Comparison of ENCODE assay signal across 27 cellular contexts in genomic region chr14:59346329-59346728, GRCh38.
DNase-seq lines count a peak whose midpoint lies in the region; ATAC-seq, FAIRE-seq and TF ChIP-seq lines count a peak whose summit lies in the region.
"Had no signal": no experiment of that assay in that cellular context is flagged by ENCODE, and none has a peak within 500 bp of the region (broad histone marks: within the 10 kb centered on the region; RNA-seq: fewer than 3 reads in every experiment).

No MANE protein-coding gene starts in this region.

- no peak for TF ChIP-seq RAD21 in HepG2 (CRISPR knock-in tag; IDR thresholded peaks at IDR 0.05)

- no peak overlapping the region for H3K4me3 Mint-ChIP-seq in neural progenitor cell
- H3K4me3 Mint-ChIP-seq: activated B cell treated with CpG ODN at 0.5 μM for 24 hours; activated naive CD8-positive, alpha-beta T cell treated with anti-CD3 and anti-CD28 coated beads, Interleukin-2, amount 10 ng/mL, durations not matched to agents 7 days and 5 days; activated T-cell treated with anti-CD3 and anti-CD28 coated beads, Interleukin-2, amount 50 U/mL, for 24 hours; CD4-positive, CD25-positive, alpha-beta regulatory T cell; naive B cell; stimulated activated memory B cell treated with anti-CD40 and anti-IgM and Interleukin-4, amounts not matched to agents 10 μg/mL and 1 μg/mL and 100 μg/mL, for 72 hours had no signal

- ATAC-seq in HepG2 (no peak), right lobe of liver (no peak), left lobe of liver (no peak)
- ATAC-seq: A549; K562; stimulated activated memory B cell treated with anti-CD40 and anti-IgM and Interleukin-4, amounts not matched to agents 10 μg/mL and 1 μg/mL and 100 μg/mL, for 72 hours had no signal

- peaks cover 12% of the 10 kb centered on the region for H3K36me3 Mint-ChIP-seq in neural progenitor cell

- H3K9me3 Mint-ChIP-seq in neural progenitor cell = no peaks in the 10 kb centered on the region
- H3K9me3 Mint-ChIP-seq: activated B cell treated with CpG ODN at 0.5 μM for 24 hours; activated naive CD8-positive, alpha-beta T cell treated with anti-CD3 and anti-CD28 coated beads, Interleukin-2, amount 10 ng/mL, durations not matched to agents 7 days and 5 days; activated T-cell treated with anti-CD3 and anti-CD28 coated beads, Interleukin-2, amount 50 U/mL, for 24 hours; CD4-positive, CD25-positive, alpha-beta regulatory T cell; naive B cell; stimulated activated memory B cell treated with anti-CD40 and anti-IgM and Interleukin-4, amounts not matched to agents 10 μg/mL and 1 μg/mL and 100 μg/mL, for 72 hours had no signal

- in situ Hi-C loops in HepG2 (cut with HindIII; ENCODE audit: extremely low pct_ligation_motif_present, low pct_unique_long_range_greater_than_20kb) = no loop called here

- FAIRE-seq in HepG2 (lab: Jason Lieb, UNC) = no peak
- FAIRE-seq: A549, D721Med, islet of Langerhans, K562, urothelium cell line had no signal

- H4K20me1 ChIP-seq in HepG2 (ENCODE audit: insufficient read depth, low read length) (no peaks in the 10 kb centered on the region), smooth muscle cell (ENCODE audit: low read depth) (no peaks in the 10 kb centered on the region), neural progenitor cell (ENCODE audit: low read depth) (no peaks in the 10 kb centered on the region)

- H3K9me3 ChIP-seq in HepG2 (ENCODE audit: low read length) = no peaks in the 10 kb centered on the region
- no peaks in the 10 kb centered on the region for H3K9me3 ChIP-seq in right lobe of liver
- H3K9me3 ChIP-seq in esophagus muscularis mucosa = no peaks in the 10 kb centered on the region
- no peaks in the 10 kb centered on the region for H3K9me3 ChIP-seq in smooth muscle cell (replicated peaks; ENCODE audit: low read depth)
- no peaks in the 10 kb centered on the region for H3K9me3 ChIP-seq in neural progenitor cell (ENCODE audit: low read depth)
- H3K9me3 ChIP-seq: A549, neutrophil, suprapubic skin had no signal

- no peak for TF ChIP-seq POLR2A in HepG2 (IDR thresholded peaks at IDR 0.05; ENCODE audit: insufficient read depth in 1 of 2, low read depth in 2 of 2, low read length in 2 of 2)
- no peak for TF ChIP-seq POLR2A in right lobe of liver (IDR thresholded peaks at IDR 0.05)
- no peak for TF ChIP-seq POLR2A in esophagus muscularis mucosa (IDR thresholded peaks at IDR 0.05; ENCODE audit: low read depth)

- H3K9ac ChIP-seq in HepG2 (ENCODE audit: insufficient read depth, low read depth, low read length) (no peak overlapping the region), smooth muscle cell (ENCODE audit: low read depth) (no peak overlapping the region), neural progenitor cell (no peak overlapping the region)

- no peaks in the 10 kb centered on the region for H3K27me3 Mint-ChIP-seq in neural progenitor cell (ENCODE audit: insufficient read depth, low read depth)
- H3K27me3 Mint-ChIP-seq: activated B cell treated with CpG ODN at 0.5 μM for 24 hours; activated naive CD8-positive, alpha-beta T cell treated with anti-CD3 and anti-CD28 coated beads, Interleukin-2, amount 10 ng/mL, durations not matched to agents 7 days and 5 days; activated T-cell treated with anti-CD3 and anti-CD28 coated beads, Interleukin-2, amount 50 U/mL, for 24 hours; CD4-positive, CD25-positive, alpha-beta regulatory T cell; naive B cell; stimulated activated memory B cell treated with anti-CD40 and anti-IgM and Interleukin-4, amounts not matched to agents 10 μg/mL and 1 μg/mL and 100 μg/mL, for 72 hours had no signal

- intact Hi-C loops in HepG2 (cut with micrococcal nuclease; ENCODE audit: unreplicated experiment) = no loop called here
- intact Hi-C loops in right lobe of liver (cut with DNase I) = no loop called here
- intact Hi-C loops in esophagus muscularis mucosa (cut with DNase I) = no loop called here

- H3K27me3 ChIP-seq in HepG2 (ENCODE audit: control insufficient read depth in 1 of 2, insufficient read depth in 2 of 2, low read length in 2 of 2) = no peaks in the 10 kb centered on the region
- H3K27me3 ChIP-seq in right lobe of liver = no peaks in the 10 kb centered on the region
- H3K27me3 ChIP-seq in esophagus muscularis mucosa = no peaks in the 10 kb centered on the region
- H3K27me3 ChIP-seq in smooth muscle cell (ENCODE audit: low read depth) = no peaks in the 10 kb centered on the region
- H3K27me3 ChIP-seq in neural progenitor cell = no peaks in the 10 kb centered on the region
- H3K27me3 ChIP-seq: neutrophil, suprapubic skin had no signal

- no peak overlapping the region for H3K27ac ChIP-seq in HepG2 (ENCODE audit: extremely low read length, insufficient read depth, low read length)
- H3K27ac ChIP-seq in right lobe of liver = peak overlapping the region in 1 of 3 donors; percentile 1
- H3K27ac ChIP-seq in esophagus muscularis mucosa (replicated peaks in 1 of 4) = peak overlapping the region; percentile 81 to 92 (median 84)
- peak overlapping the region; percentile 84 for H3K27ac ChIP-seq in smooth muscle cell (ENCODE audit: low read depth)
- H3K27ac ChIP-seq in neural progenitor cell = no peak overlapping the region
- H3K27ac ChIP-seq: A549, neutrophil, RWPE1, SK-N-MC, suprapubic skin had no signal

- CTCF ChIA-PET in HepG2 (lab: Yijun Ruan, JAX; ENCODE audit: low intra/inter-chr PET ratio, low total read pairs) (no interaction called here), HEK293T (lab: Yijun Ruan, JAX) (no interaction called here)

- H2AFZ ChIP-seq in HepG2 (ENCODE audit: low read length) (no peak overlapping the region), smooth muscle cell (ENCODE audit: low read depth) (no peak overlapping the region), neural progenitor cell (replicated peaks) (no peak overlapping the region)

- H3K4me1 ChIP-seq in HepG2 (ENCODE audit: insufficient read depth, low read length) (no peaks in the 10 kb centered on the region; the same call in 1 of the 2 replicates), right lobe of liver (no peaks in the 10 kb centered on the region), esophagus muscularis mucosa (peaks cover 58 to 100% (median 99%) of the 10 kb centered on the region in 4 donors), smooth muscle cell (ENCODE audit: low read depth) (peaks cover 40% of the 10 kb centered on the region), neural progenitor cell (peaks cover 38% of the 10 kb centered on the region)

- 100% methylated on average over 1 of the region's 1 CpG for WGBS in HepG2 (ENCODE audit: low lambda C conversion rate)
- 94% methylated on average over 1 of the region's 1 CpG for WGBS in right lobe of liver (ENCODE audit: insufficient coverage, low coverage, low lambda C conversion rate, missing lambda C conversion rate)
- 100% methylated on average over 1 of the region's 1 CpG for WGBS in esophagus muscularis mucosa
- WGBS in smooth muscle cell (ENCODE audit: low lambda C conversion rate) = 68% methylated on average over 1 of the region's 1 CpG

- no TSS peak for BruUV-seq in HepG2 (replicated peaks; lab: Mats Ljungman, UMichigan)

- POLR2A ChIA-PET in HepG2 (lab: Yijun Ruan, JAX) = no interaction called here
- POLR2A ChIA-PET in HEK293T (lab: Yijun Ruan, JAX) = no interaction called here

- peaks cover 28% of the 10 kb centered on the region for H3F3A ChIP-seq in smooth muscle cell (ENCODE audit: low read depth)
- peaks cover 21% of the 10 kb centered on the region for H3F3A ChIP-seq in neural progenitor cell (ENCODE audit: low read depth)

- TF ChIP-seq EP300 in HepG2 (IDR thresholded peaks at IDR 0.05; ENCODE audit: low read depth in 2 of 2, low read length in 2 of 2) = no peak
- TF ChIP-seq EP300 in HepG2 (CRISPR knock-in tag; IDR thresholded peaks at IDR 0.05; ENCODE audit: borderline replicate concordance) = no peak
- no peak for TF ChIP-seq EP300 in esophagus muscularis mucosa (IDR thresholded peaks at IDR 0.05)

- DNase-seq in HepG2 (ENCODE audit: low spot score) (no peak), right lobe of liver (no peak), esophagus muscularis mucosa (ENCODE audit: extremely low spot score) (no peak), smooth muscle cell (lab: John Stamatoyannopoulos, UW; ENCODE audit: unreplicated experiment) (no peak), HEK293T (ENCODE audit: extremely low spot score) (no peak), GF-D8 (lab: John Stamatoyannopoulos, UW) (no peak), neural progenitor cell (ENCODE audit: low spot score) (no peak), left lobe of liver (ENCODE audit: low spot score) (no peak)
- DNase-seq: activated B cell treated with CpG ODN at 0.5 μM for 24 hours; activated CD4-positive, alpha-beta T cell treated with anti-CD3 and anti-CD28 coated beads, Interleukin-2, amount 50 U/mL, for 1 hour; activated gamma-delta T cell; activated naive CD8-positive, alpha-beta T cell treated with anti-CD3 and anti-CD28 coated beads, Interleukin-2, amount 10 ng/mL, durations not matched to agents 7 days and 5 days; activated T-cell treated with anti-CD3 and anti-CD28 coated beads, Interleukin-2, amount 50 U/mL, for 24 hours; CD4-positive, CD25-positive, alpha-beta regulatory T cell; naive B cell; NCI-H1092; NCI-H1694 had no signal

- TF ChIP-seq CTCF in HepG2 (CRISPR knock-in tag; IDR thresholded peaks at IDR 0.05) (no peak), right lobe of liver (IDR thresholded peaks at IDR 0.05) (no peak), esophagus muscularis mucosa (IDR thresholded peaks at IDR 0.05) (no peak), smooth muscle cell (IDR thresholded peaks at IDR 0.05; ENCODE audit: borderline replicate concordance, insufficient read depth, poor library complexity, severe bottlenecking) (no peak), neural progenitor cell (IDR thresholded peaks at IDR 0.05) (no peak)

- peaks cover 42% of the 10 kb centered on the region for H3K4me1 Mint-ChIP-seq in neural progenitor cell
- H3K4me1 Mint-ChIP-seq: activated naive CD8-positive, alpha-beta T cell treated with anti-CD3 and anti-CD28 coated beads, Interleukin-2, amount 10 ng/mL, durations not matched to agents 7 days and 5 days; CD4-positive, CD25-positive, alpha-beta regulatory T cell; naive B cell; stimulated activated memory B cell treated with anti-CD40 and anti-IgM and Interleukin-4, amounts not matched to agents 10 μg/mL and 1 μg/mL and 100 μg/mL, for 72 hours had no signal

- H3K4me3 ChIP-seq in HepG2 (replicated peaks in 1 of 3; ENCODE audit: insufficient read depth in 1 of 3, low read depth in 2 of 3, low read length in 3 of 3) (no peak overlapping the region), right lobe of liver (no peak overlapping the region), esophagus muscularis mucosa (no peak overlapping the region), smooth muscle cell (no peak overlapping the region), neural progenitor cell (no peak overlapping the region)
- H3K4me3 ChIP-seq: A549, K562, SK-N-MC, suprapubic skin had no signal

- peaks cover 13 to 34% of the 10 kb centered on the region in 2 experiments; a peak in 4 of 5 replicates for H3K36me3 ChIP-seq in HepG2 (replicated peaks in 1 of 2; ENCODE audit: control insufficient read depth in 1 of 2, insufficient read depth in 2 of 2, low read length in 2 of 2)
- H3K36me3 ChIP-seq in right lobe of liver = peaks cover 0 to 9% (median 2%) of the 10 kb centered on the region in 4 donors
- H3K36me3 ChIP-seq in esophagus muscularis mucosa = peaks cover 3 to 34% (median 15%) of the 10 kb centered on the region in 4 donors
- H3K36me3 ChIP-seq in smooth muscle cell (ENCODE audit: low read depth) = no peaks in the 10 kb centered on the region
- no peaks in the 10 kb centered on the region for H3K36me3 ChIP-seq in neural progenitor cell
- H3K36me3 ChIP-seq: neutrophil had no signal

- no peaks in the 10 kb centered on the region for H3K79me2 ChIP-seq in HepG2 (ENCODE audit: insufficient read depth, low read length)
- no peaks in the 10 kb centered on the region for H3K79me2 ChIP-seq in smooth muscle cell (ENCODE audit: low read depth)
- H3K79me2 ChIP-seq in neural progenitor cell (ENCODE audit: low read depth) = no peaks in the 10 kb centered on the region

- H3K4me2 ChIP-seq in HepG2 (ENCODE audit: low read depth, low read length) (no peak overlapping the region), smooth muscle cell (peak overlapping the region; percentile 74), neural progenitor cell (no peak overlapping the region)
- H3K4me2 ChIP-seq: A549 had no signal

- no peak overlapping the region for H3K27ac Mint-ChIP-seq in neural progenitor cell
- H3K27ac Mint-ChIP-seq: activated B cell treated with CpG ODN at 0.5 μM for 24 hours; activated naive CD8-positive, alpha-beta T cell treated with anti-CD3 and anti-CD28 coated beads, Interleukin-2, amount 10 ng/mL, durations not matched to agents 7 days and 5 days; activated T-cell treated with anti-CD3 and anti-CD28 coated beads, Interleukin-2, amount 50 U/mL, for 24 hours; CD4-positive, CD25-positive, alpha-beta regulatory T cell; naive B cell; stimulated activated memory B cell treated with anti-CD40 and anti-IgM and Interleukin-4, amounts not matched to agents 10 μg/mL and 1 μg/mL and 100 μg/mL, for 72 hours had no signal

Comparison
In these comparisons a context has a peak if more than half of its experiments do, and no peak if none do; other contexts are left out.
1. H3K27ac ChIP-seq: peak in esophagus muscularis mucosa (4 of 4) and smooth muscle cell (single experiment); none in HepG2 (single experiment) and neural progenitor cell (single experiment).